9 cellular contexts compared by ENCODE assay signal in the genomic region with DNA sequence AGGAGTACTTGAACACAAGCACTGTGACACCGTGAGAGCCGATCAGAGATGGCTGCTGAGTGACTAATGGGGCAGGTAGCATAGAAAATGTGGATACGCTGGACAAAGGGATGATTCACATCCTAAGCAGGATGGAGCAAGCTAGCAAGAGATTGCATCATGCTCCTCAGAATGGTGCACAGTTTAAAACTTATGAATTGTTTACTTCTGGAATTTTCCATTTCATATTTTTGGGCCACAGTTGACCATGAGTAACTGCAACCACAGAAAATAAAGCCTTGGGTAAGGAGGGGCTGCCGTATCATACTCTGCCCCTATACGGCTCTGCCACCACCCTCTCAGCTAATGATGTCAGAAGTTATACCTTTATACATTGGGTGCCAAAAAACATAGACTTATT. TPM values are rescaled to one million over a fixed set of nuclear protein-coding genes. Genes with fewer than 3 reads are reported as not detected.
DNase-seq lines count a peak whose midpoint lies in the region; ATAC-seq and TF ChIP-seq lines count a peak whose summit lies in the region.
"Had no signal": no experiment of that assay in that cellular context is flagged by ENCODE, and none has a peak within 500 bp of the region (broad histone marks: within the 10 kb centered on the region; RNA-seq: fewer than 3 reads in every experiment).

No MANE protein-coding gene starts in this region.

- DNase-seq in CD1c-positive myeloid dendritic cell (ENCODE audit: extremely low spot score) (peak; percentile 36), MG63 (peak; percentile 23), astrocyte of the spinal cord (ENCODE audit: low read depth, low spot score) (peak; percentile 91), lung microvascular endothelial cell (ENCODE audit: low read depth in 2 of 2) (peak; percentile 88 to 97)
- DNase-seq: small intestine had no signal

- H3K4me3 ChIP-seq in MG63 (no peak overlapping the region), astrocyte of the spinal cord (ENCODE audit: low read depth, low read length) (no peak overlapping the region)

- no peak for ATAC-seq in GM19023 (IDR thresholded peaks at IDR 0.05; ENCODE audit: unreplicated experiment)
- no peak for ATAC-seq in HG02678 (IDR thresholded peaks at IDR 0.05; ENCODE audit: unreplicated experiment)
- no peak for ATAC-seq in HG03342 (IDR thresholded peaks at IDR 0.05; ENCODE audit: unreplicated experiment)
- ATAC-seq in HG02623 (IDR thresholded peaks at IDR 0.05; ENCODE audit: unreplicated experiment) = no peak

- in situ Hi-C loops in astrocyte of the spinal cord (cut with HindIII; ENCODE audit: low sequenced_read_pairs) = no loop called here

- no peak for TF ChIP-seq CTCF in astrocyte of the spinal cord (IDR thresholded peaks at IDR 0.05; ENCODE audit: low read depth, low read length)

- H3K9me3 ChIP-seq in MG63 = peaks cover 12% of the 10 kb centered on the region

- no peaks in the 10 kb centered on the region for H3K36me3 ChIP-seq in MG63

- no peaks in the 10 kb centered on the region for H3K27me3 ChIP-seq in MG63

RNA-seq across cellular contexts. Expression of a gene that starts 23.3 kb away (rescaled TPM):
- total RNA-seq in MG63 (2014; rRNA removed; shearing (Covaris generic); ENCODE audit: low replicate concordance) = 26.9 and 31.6 TPM in 2 replicates
- 37.3 and 49.4 TPM in 2 replicates for total RNA-seq in lung microvascular endothelial cell

RNA-seq across cellular contexts. Expression of a gene that starts 27.8 kb away (rescaled TPM):
- total RNA-seq in MG63 (2014; rRNA removed; shearing (Covaris generic); ENCODE audit: low replicate concordance) = 180 and 183 TPM in 2 replicates
- total RNA-seq in lung microvascular endothelial cell = 84.6 and 86.3 TPM in 2 replicates

Comparison
In these comparisons a context has a peak if more than half of its experiments do, and no peak if none do; other contexts are left out.
1. DNase-seq: peak in every context shown above with its lines; median percentile 92 in lung microvascular endothelial cell; 91 in astrocyte of the spinal cord; 36 in CD1c-positive myeloid dendritic cell; 23 in MG63.